In genomic region chr17:48597775-48598631, GRCh38 we compare ENCODE assay signal across 1 cellular context.
TF ChIP-seq lines count a peak whose summit lies in the region.

No MANE protein-coding gene starts in this region.

TF ChIP-seq in HEK293, 187 proteins besides CTCF, POLR2A, EP300 and RAD21 (continued from another document and continues in another):
- TF ChIP-seq ZNF398 (tag by site-specific recombination; IDR thresholded peaks at IDR 0.05) (peak; percentile 40; the same call in 1 of the 2 replicates), ZNF580 (tag by site-specific recombination; IDR thresholded peaks at IDR 0.05) (no peak), BCL11B (tag by site-specific recombination; IDR thresholded peaks at IDR 0.05; ENCODE audit: low read depth) (no peak), ZNF529 (tag by site-specific recombination; IDR thresholded peaks at IDR 0.05; ENCODE audit: insufficient replicate concordance) (no peak), ZBTB10 (tag by site-specific recombination; IDR thresholded peaks at IDR 0.05) (no peak), PRDM4 (tag by site-specific recombination; IDR thresholded peaks at IDR 0.05) (peak; percentile 42), ZNF488 (tag by site-specific recombination; IDR thresholded peaks at IDR 0.05) (no peak), ZNF645 (tag by site-specific recombination; IDR thresholded peaks at IDR 0.05) (0 out of 2 replicates have a peak, but pooled peaks have one; percentile 9), ZNF366 (tag by site-specific recombination; conservative IDR thresholded peaks at IDR 0.05) (peak; percentile 30; the same call in 1 of the 2 replicates), ZNF791 (tag by site-specific recombination; IDR thresholded peaks at IDR 0.05) (no peak), ZSCAN23 (tag by site-specific recombination; IDR thresholded peaks at IDR 0.05) (no peak), ZNF707 (tag by site-specific recombination; IDR thresholded peaks at IDR 0.05) (peak; percentile 73; the same call in 1 of the 2 replicates), ZEB2 (tag by site-specific recombination; IDR thresholded peaks at IDR 0.05) (no peak; the same call in 1 of the 2 replicates), ZSCAN30 (tag by site-specific recombination; IDR thresholded peaks at IDR 0.05) (peak; percentile 35; the same call in 1 of the 2 replicates), HIC1 (tag by site-specific recombination; IDR thresholded peaks at IDR 0.05) (0 out of 2 replicates have a peak, but pooled peaks have one; percentile 49), ZNF2 (tag by site-specific recombination; IDR thresholded peaks at IDR 0.05) (peak; percentile 56), YY2 (tag by site-specific recombination; IDR thresholded peaks at IDR 0.05) (no peak), ZNF121 (tag by site-specific recombination; IDR thresholded peaks at IDR 0.05) (0 out of 2 replicates have a peak, but pooled peaks have one; percentile 45), TSHZ1 (tag by site-specific recombination; IDR thresholded peaks at IDR 0.05; ENCODE audit: borderline replicate concordance) (peak; percentile 10; the same call in 1 of the 2 replicates), OSR2 (tag by site-specific recombination; IDR thresholded peaks at IDR 0.05) (no peak), PATZ1 (tag by site-specific recombination; IDR thresholded peaks at IDR 0.05) (peak; percentile 63), ZNF600 (tag by site-specific recombination; IDR thresholded peaks at IDR 0.05) (peak; percentile 95), TRIM28 (IDR thresholded peaks at IDR 0.05; ENCODE audit: borderline replicate concordance, low read length) (peak; percentile 75), PBX3 (CRISPR knock-in tag; IDR thresholded peaks at IDR 0.05) (no peak), ZNF561 (tag by site-specific recombination; IDR thresholded peaks at IDR 0.05; ENCODE audit: borderline replicate concordance) (peak; percentile 47; the same call in 1 of the 2 replicates), REPIN1 (tag by site-specific recombination; IDR thresholded peaks at IDR 0.05; ENCODE audit: low read depth) (no peak), KLF7 (tag by site-specific recombination; IDR thresholded peaks at IDR 0.05; ENCODE audit: borderline replicate concordance) (peak; percentile 21; the same call in 1 of the 2 replicates), ZNF654 (tag by site-specific recombination; IDR thresholded peaks at IDR 0.05; ENCODE audit: low read depth) (no peak), GLIS2 (tag by site-specific recombination; IDR thresholded peaks at IDR 0.05) (no peak), REST (tag by site-specific recombination; IDR thresholded peaks at IDR 0.05) (no peak), ZNF510 (tag by site-specific recombination; IDR thresholded peaks at IDR 0.05; ENCODE audit: insufficient replicate concordance) (no peak)
